In the genomic region with DNA sequence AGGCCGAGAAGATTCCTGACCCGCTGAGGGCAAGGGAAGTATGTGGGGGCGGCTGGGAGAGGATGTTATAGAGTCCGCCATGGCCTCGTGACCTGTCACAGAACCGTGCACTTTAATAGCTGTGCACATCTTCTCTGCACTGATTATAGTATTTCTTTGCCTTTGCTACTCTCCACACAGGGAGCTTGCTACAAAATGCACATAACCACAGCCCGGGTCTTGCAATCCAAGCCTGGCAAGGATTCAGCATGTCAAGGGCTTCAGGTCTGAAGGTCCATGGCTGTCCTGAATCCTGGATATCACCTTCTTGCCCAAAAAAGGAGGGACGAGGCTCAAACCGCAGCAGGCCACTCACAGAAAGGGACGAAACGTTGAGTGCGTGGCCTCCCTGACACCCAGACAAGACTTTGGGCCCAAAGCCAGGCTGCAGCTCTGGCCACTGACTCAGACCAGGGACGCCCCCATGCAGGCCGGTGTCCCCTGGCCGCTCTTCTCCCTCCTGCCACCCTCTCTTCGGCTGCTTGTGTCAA, we compare ENCODE assay signal across 10 cellular contexts. TPM values are rescaled to one million over a fixed set of nuclear protein-coding genes. Genes with fewer than 3 reads are reported as not detected.
DNase-seq lines count a peak whose midpoint lies in the region; ATAC-seq and TF ChIP-seq lines count a peak whose summit lies in the region.
"Had no signal": no experiment of that assay in that cellular context is flagged by ENCODE, and none has a peak within 500 bp of the region (broad histone marks: within the 10 kb centered on the region; RNA-seq: fewer than 3 reads in every experiment).

No MANE protein-coding gene starts in this region.

- peaks cover 17% of the 10 kb centered on the region for H3K4me1 ChIP-seq in fibroblast of lung (ENCODE audit: control insufficient read depth, extremely low read depth, insufficient read depth, low read length)
- H3K4me1 ChIP-seq in neuronal stem cell (ENCODE audit: control insufficient read depth in 2 of 2, insufficient read depth in 1 of 2, low read depth in 1 of 2, low read length in 2 of 2), result peaks cover 0 to 3% of the 10 kb centered on the region in 2 donors

- H2BK12ac ChIP-seq in neuronal stem cell (ENCODE audit: low read length), result no peak overlapping the region

- H3K4me3 ChIP-seq in SK-N-MC, result no peak overlapping the region
- no peak overlapping the region for H3K4me3 ChIP-seq in fibroblast of lung (replicated peaks in 1 of 4; ENCODE audit: control extremely low read depth in 1 of 4, insufficient read depth in 1 of 4, low read depth in 3 of 4, low read length in 4 of 4)
- H3K4me3 ChIP-seq in neuronal stem cell (ENCODE audit: low read length in 2 of 2), result no peak overlapping the region

- H4K91ac ChIP-seq in neuronal stem cell (ENCODE audit: low read depth, low read length, poor library complexity), result no peak overlapping the region

- WGBS in neuronal stem cell (ENCODE audit: extremely low coverage in 2 of 2, insufficient read length in 2 of 2, insufficient replicate concordance in 1 of 2), 2 donors, result no CpG with 5 or more reads among the region's 16 CpGs

- no peak overlapping the region for H3K14ac ChIP-seq in neuronal stem cell (ENCODE audit: low read length)

- no peak overlapping the region for H2BK120ac ChIP-seq in neuronal stem cell (ENCODE audit: low read depth, low read length)

- ATAC-seq in HG03025 (IDR thresholded peaks at IDR 0.05; ENCODE audit: low FRiP score, unreplicated experiment) (no peak), GM19395 (IDR thresholded peaks at IDR 0.05; ENCODE audit: unreplicated experiment) (no peak), HG03565 (IDR thresholded peaks at IDR 0.05; ENCODE audit: unreplicated experiment) (no peak)

- peaks cover 3% of the 10 kb centered on the region for H3K79me1 ChIP-seq in neuronal stem cell (ENCODE audit: low read depth, low read length)

- peaks cover 21% of the 10 kb centered on the region for H3K79me2 ChIP-seq in fibroblast of lung (ENCODE audit: control insufficient read depth, insufficient read depth, low read length)

- no peak overlapping the region for H3K4ac ChIP-seq in neuronal stem cell (ENCODE audit: low read length)

- DNase-seq in AG08396 (ENCODE audit: low spot score), result peak; percentile 50
- no peak for DNase-seq in SK-N-MC (ENCODE audit: low read depth, low spot score)
- DNase-seq in fibroblast of lung (ENCODE audit: low read depth in 2 of 2), result peak; percentile 17 to 45
- DNase-seq in neuronal stem cell (ENCODE audit: low spot score), result no peak
- no peak for DNase-seq in NCI-H2029 treated with DMSO at 0.1 percent for 48 hours (lab: John Stamatoyannopoulos, UW)
- DNase-seq: DMS 273 treated with DMSO at 0.1 percent for 48 hours, NCI-H1048 had no signal

- H3K27me3 ChIP-seq in fibroblast of lung (ENCODE audit: control insufficient read depth, insufficient read depth, low read length), result no peaks in the 10 kb centered on the region
- no peaks in the 10 kb centered on the region for H3K27me3 ChIP-seq in neuronal stem cell (ENCODE audit: control insufficient read depth in 3 of 3, insufficient read depth in 3 of 3, low read depth in 1 of 3, low read length in 3 of 3)

- no peak overlapping the region for H3K23ac ChIP-seq in neuronal stem cell (ENCODE audit: low read depth, low read length, poor library complexity)

- H3K36me3 ChIP-seq in SK-N-MC (ENCODE audit: insufficient read depth, low read length), result peaks cover 39% of the 10 kb centered on the region
- peaks cover 21% of the 10 kb centered on the region for H3K36me3 ChIP-seq in fibroblast of lung (ENCODE audit: control insufficient read depth, insufficient read depth, low read length)
- H3K36me3 ChIP-seq in neuronal stem cell (replicated peaks in 1 of 2; ENCODE audit: control insufficient read depth in 2 of 2, insufficient read depth in 2 of 2, low read length in 2 of 2), result peaks cover 37 to 70% of the 10 kb centered on the region in 2 donors

- H4K8ac ChIP-seq in neuronal stem cell (ENCODE audit: low read depth, low read length), result no peak overlapping the region

- no peak overlapping the region for H2AK5ac ChIP-seq in neuronal stem cell (ENCODE audit: low read depth, low read length)

- no peak for TF ChIP-seq CTCF in fibroblast of lung (conservative IDR thresholded peaks at IDR 0.05 in 1 of 2, IDR thresholded peaks at IDR 0.05 in 1 of 2; ENCODE audit: low read depth in 1 of 2, low read length in 2 of 2)

- no peaks in the 10 kb centered on the region for H4K20me1 ChIP-seq in fibroblast of lung (ENCODE audit: control insufficient read depth, extremely low read depth, insufficient read depth, low read length)

- H3K9ac ChIP-seq in SK-N-MC (ENCODE audit: insufficient read length) (no peak overlapping the region), fibroblast of lung (ENCODE audit: insufficient read depth, low read length) (no peak overlapping the region), neuronal stem cell (ENCODE audit: low read depth, low read length, poor library complexity) (no peak overlapping the region)

- H3K4me2 ChIP-seq in fibroblast of lung (ENCODE audit: extremely low read depth, insufficient read depth, low read length) (no peak overlapping the region), neuronal stem cell (ENCODE audit: insufficient read depth, low read length, poor library complexity, severe bottlenecking) (no peak overlapping the region)

- no peak overlapping the region for H2BK5ac ChIP-seq in neuronal stem cell (ENCODE audit: low read length)

- H2AFZ ChIP-seq in fibroblast of lung (ENCODE audit: low read length) (no peak overlapping the region), neuronal stem cell (ENCODE audit: low read length) (no peak overlapping the region)

- H3K9me3 ChIP-seq in SK-N-MC (ENCODE audit: low read depth, low read length) (no peaks in the 10 kb centered on the region), fibroblast of lung (ENCODE audit: control insufficient read depth, insufficient read depth, low read depth, low read length) (no peaks in the 10 kb centered on the region), neuronal stem cell (replicated peaks in 1 of 2; ENCODE audit: control insufficient read depth in 2 of 2, insufficient read depth in 1 of 2, low read depth in 1 of 2, low read length in 2 of 2) (no peaks in the 10 kb centered on the region)

- no peak overlapping the region for H2BK15ac ChIP-seq in neuronal stem cell (ENCODE audit: low read length)

- H3K18ac ChIP-seq in neuronal stem cell (ENCODE audit: low read length), result no peak overlapping the region

- peak overlapping the region; percentile 10; the same call in 1 of the 2 replicates for H3K27ac ChIP-seq in SK-N-MC
- H3K27ac ChIP-seq in fibroblast of lung (ENCODE audit: insufficient read depth, low read length), result no peak overlapping the region
- H3K27ac ChIP-seq in neuronal stem cell (replicated peaks; ENCODE audit: low read length), result peak overlapping the region; percentile 33

RNA-seq across cellular contexts. Expression of a gene that starts 43.7 kb away (rescaled TPM):
- total RNA-seq in fibroblast of lung, result 178 and 235 TPM in 2 replicates
- 235 and 314 TPM in 2 replicates for polyA plus RNA-seq in fibroblast of lung
- polyA plus RNA-seq in fibroblast of lung (2012), result 106 and 125 TPM in 2 replicates
- 1,152 and 1,309 TPM in 2 replicates for polyA minus RNA-seq in fibroblast of lung (ENCODE audit: low replicate concordance)
- polyA plus RNA-seq in neuronal stem cell (2013, experiment 1 of 2), result 144 TPM
- 140 TPM for polyA plus RNA-seq in neuronal stem cell (2013, experiment 2 of 2)

Comparison
In these comparisons a context has a peak if more than half of its experiments do, and no peak if none do; other contexts are left out.
1. DNase-seq: peak in AG08396 (single experiment) and fibroblast of lung (2 of 2); none in SK-N-MC (single experiment), neuronal stem cell (single experiment) and NCI-H2029 treated with DMSO at 0.1 percent for 48 hours (single experiment).